In the genomic region with DNA sequence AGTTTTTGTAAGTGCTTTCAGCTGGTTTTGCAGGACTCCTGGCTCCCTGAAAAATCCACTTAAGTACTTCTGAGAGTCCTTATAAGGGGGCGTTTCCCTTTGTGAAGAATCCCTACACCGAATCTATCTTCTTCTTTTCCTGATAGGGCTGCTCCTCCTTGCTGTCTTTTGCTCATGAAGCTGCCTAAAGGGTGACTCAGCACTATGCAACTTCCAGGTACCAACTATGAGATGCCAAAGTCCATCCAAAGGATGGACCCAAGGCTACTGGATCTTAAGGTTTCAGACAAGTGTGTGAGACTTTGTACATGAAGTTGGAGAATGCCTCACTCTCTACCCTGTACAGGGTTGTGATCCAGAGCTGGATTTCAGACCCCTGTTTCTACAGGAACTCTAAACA, we compare ENCODE assay signal across 14 cellular contexts.
"Had no signal": no experiment of that assay in that cellular context is flagged by ENCODE, and none has a peak within 500 bp of the region (broad histone marks: within the 10 kb centered on the region; RNA-seq: fewer than 3 reads in every experiment).

No MANE protein-coding gene starts in this region.

- H3K27ac Mint-ChIP-seq: activated naive CD4-positive, alpha-beta T cell treated with anti-CD3 and anti-CD28 coated beads, Interleukin-2, amount 10 ng/mL, durations not matched to agents 7 days and 5 days; activated T-helper 2 cell treated with anti-CD3 and anti-CD28 coated beads, Interferon-gamma antibody, Interleukin-2, Interleukin-4, amounts not matched to agents 10 μg/mL and 5 μg/mL and 100 μg/mL, durations not matched to agents 14 hours and 24 hours and 36 hours; natural killer cell; stimulated activated naive B cell treated with anti-CD40 and anti-IgM and Interleukin-4, amounts not matched to agents 10 μg/mL and 1 μg/mL and 100 μg/mL, for 72 hours had no signal

- H3K27me3 ChIP-seq: cardiac muscle cell, thyroid gland had no signal

- H3K4me3 ChIP-seq: cardiac muscle cell, left ventricle myocardium inferior, thyroid gland had no signal

- H3K9me3 ChIP-seq: thyroid gland had no signal

- H3K4me1 Mint-ChIP-seq: activated naive CD4-positive, alpha-beta T cell treated with anti-CD3 and anti-CD28 coated beads, Interleukin-2, amount 10 ng/mL, durations not matched to agents 7 days and 5 days; natural killer cell; stimulated activated naive B cell treated with anti-CD40 and anti-IgM and Interleukin-4, amounts not matched to agents 10 μg/mL and 1 μg/mL and 100 μg/mL, for 72 hours had no signal

- FAIRE-seq: endometrium had no signal

- H3K36me3 ChIP-seq: cardiac muscle cell, left ventricle myocardium inferior, thyroid gland had no signal

- H3K27me3 Mint-ChIP-seq: activated naive CD4-positive, alpha-beta T cell treated with anti-CD3 and anti-CD28 coated beads, Interleukin-2, amount 10 ng/mL, durations not matched to agents 7 days and 5 days; stimulated activated naive B cell treated with anti-CD40 and anti-IgM and Interleukin-4, amounts not matched to agents 10 μg/mL and 1 μg/mL and 100 μg/mL, for 72 hours had no signal

- DNase-seq: activated CD4-positive, alpha-beta T cell treated with anti-CD3 and anti-CD28 coated beads for 1 hour; activated CD4-positive, alpha-beta T cell treated with anti-CD3 and anti-CD28 coated beads, Interleukin-2, amount 50 U/mL, for 4 hours; activated naive CD4-positive, alpha-beta T cell treated with anti-CD3 and anti-CD28 coated beads, Interleukin-2, amount 10 ng/mL, durations not matched to agents 7 days and 5 days; islet precursor cell; left ventricle myocardium inferior; natural killer cell; retina; stimulated activated CD4-positive, alpha-beta T cell treated with anti-CD3 and anti-CD28 coated beads, Interleukin-15, amount 100 ng/mL, for 24 hours; stimulated activated CD4-positive, alpha-beta T cell treated with anti-CD3 and anti-CD28 coated beads, Interleukin-4, amount 100 ng/mL, for 1 hour; stimulated activated naive B cell treated with anti-CD40 and anti-IgM and Interleukin-4, amounts not matched to agents 10 μg/mL and 1 μg/mL and 100 μg/mL, for 72 hours; thyroid gland had no signal

- H3K27ac ChIP-seq: cardiac muscle cell, left ventricle myocardium inferior, thyroid gland had no signal

- H3K36me3 Mint-ChIP-seq: activated naive CD4-positive, alpha-beta T cell treated with anti-CD3 and anti-CD28 coated beads, Interleukin-2, amount 10 ng/mL, durations not matched to agents 7 days and 5 days; stimulated activated naive B cell treated with anti-CD40 and anti-IgM and Interleukin-4, amounts not matched to agents 10 μg/mL and 1 μg/mL and 100 μg/mL, for 72 hours had no signal

- H3K4me3 Mint-ChIP-seq: activated naive CD4-positive, alpha-beta T cell treated with anti-CD3 and anti-CD28 coated beads, Interleukin-2, amount 10 ng/mL, durations not matched to agents 7 days and 5 days; natural killer cell; stimulated activated naive B cell treated with anti-CD40 and anti-IgM and Interleukin-4, amounts not matched to agents 10 μg/mL and 1 μg/mL and 100 μg/mL, for 72 hours had no signal

- H3K4me1 ChIP-seq: left ventricle myocardium inferior, thyroid gland had no signal
